Comparison of ENCODE assay signal across 27 cellular contexts in genomic region chr6:37735722-37736121, GRCh38.
"Had no signal": no experiment of that assay in that cellular context is flagged by ENCODE, and none has a peak within 500 bp of the region (broad histone marks: within the 10 kb centered on the region; RNA-seq: fewer than 3 reads in every experiment).

No MANE protein-coding gene starts in this region.

- H3K27me3 ChIP-seq: colonic mucosa, gastrocnemius medialis had no signal

- H3K36me3 ChIP-seq: colonic mucosa, esophagus squamous epithelium, gastrocnemius medialis, heart right ventricle, left lung, lower lobe of right lung had no signal

- H3K27ac Mint-ChIP-seq: dendritic cell treated with granulocyte-macrophage colony-stimulating factor and Interleukin-4, amounts not matched to agents 40 ng/mL and 50 ng/mL, for 4 days; effector memory CD8-positive, alpha-beta T cell; endodermal cell; immature natural killer cell; mesothelial cell of epicardium; naive B cell had no signal

- H3K4me3 Mint-ChIP-seq: dendritic cell treated with granulocyte-macrophage colony-stimulating factor and Interleukin-4, amounts not matched to agents 40 ng/mL and 50 ng/mL, for 4 days; effector memory CD8-positive, alpha-beta T cell; endodermal cell; immature natural killer cell; mesothelial cell of epicardium; naive B cell had no signal

- H3K9me3 ChIP-seq: colonic mucosa, esophagus squamous epithelium, gastrocnemius medialis, heart right ventricle, left lung, lower lobe of right lung, mucosa of descending colon had no signal

- H3K4me3 ChIP-seq: colonic mucosa, esophagus squamous epithelium, gastrocnemius medialis, heart right ventricle, left lung, lower lobe of right lung, mucosa of descending colon had no signal

- H3K4me1 ChIP-seq: colonic mucosa, esophagus squamous epithelium, gastrocnemius medialis, heart right ventricle, left lung, lower lobe of right lung had no signal

- H3K9me3 Mint-ChIP-seq: dendritic cell treated with granulocyte-macrophage colony-stimulating factor and Interleukin-4, amounts not matched to agents 40 ng/mL and 50 ng/mL, for 4 days; effector memory CD8-positive, alpha-beta T cell; endodermal cell; naive B cell had no signal

- H3K4me1 Mint-ChIP-seq: endodermal cell, immature natural killer cell, mesothelial cell of epicardium had no signal

- H3K36me3 Mint-ChIP-seq: immature natural killer cell, mesothelial cell of epicardium, naive B cell had no signal

- DNase-seq: colonic mucosa; cortex of kidney; effector CD8-positive, alpha-beta T cell; effector memory CD8-positive, alpha-beta T cell; endodermal cell; erythroblast; esophagus squamous epithelium; foreskin fibroblast; foreskin melanocyte; gastrocnemius medialis; glutamatergic neuron; head of caudate nucleus; heart right ventricle; hypothalamus; immature natural killer cell; islet precursor cell; left cardiac atrium; left lung; left ventricle myocardium superior; lower lobe of right lung; mesenchymal stem cell; mucosa of descending colon; naive B cell had no signal

- H3K27ac ChIP-seq: colonic mucosa, epithelial cell of prostate, esophagus squamous epithelium, gastrocnemius medialis, heart right ventricle, left lung, lower lobe of right lung had no signal

- ATAC-seq: effector memory CD8-positive, alpha-beta T cell; esophagus mucosa; gastrocnemius medialis; heart right ventricle; left cardiac atrium; left lung; left ventricle myocardium superior; lower lobe of right lung; mucosa of descending colon had no signal
